In the genomic region with DNA sequence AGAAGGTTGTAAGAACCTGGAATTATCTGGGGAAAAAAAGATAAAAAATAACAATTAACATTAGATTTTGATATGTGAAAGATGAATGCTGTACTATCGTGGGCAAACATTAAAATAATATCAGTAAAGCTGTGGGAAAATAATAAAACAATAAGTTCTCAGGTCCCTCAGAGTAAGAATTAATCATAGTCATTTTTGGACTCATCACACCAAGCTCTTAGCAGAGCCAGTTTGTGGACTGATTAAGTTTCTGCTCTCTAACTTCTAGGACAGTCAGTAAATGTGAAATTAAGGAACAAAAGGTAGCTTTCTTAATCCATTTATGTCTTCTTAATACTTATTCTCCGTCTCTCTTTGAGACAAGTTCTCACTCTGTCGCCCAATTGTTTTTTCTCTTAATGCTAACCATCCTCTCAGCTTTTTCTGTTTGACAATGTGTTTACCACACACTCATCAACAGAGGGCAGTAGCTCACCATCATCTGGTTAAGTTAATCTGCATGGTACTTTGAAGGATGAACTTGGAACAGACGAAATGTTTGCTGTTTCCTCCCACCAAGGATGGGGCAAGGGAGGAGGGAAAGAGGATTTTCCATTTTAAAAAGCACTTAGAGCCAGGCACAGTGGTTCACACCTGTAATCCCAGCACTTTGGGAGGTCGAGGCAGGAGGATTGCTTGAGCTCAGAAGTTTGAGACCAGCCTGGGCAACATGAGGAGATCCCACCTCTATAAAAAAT, we compare ENCODE assay signal across 1 cellular context.
TF ChIP-seq lines count a peak whose summit lies in the region.

No MANE protein-coding gene starts in this region.

TF ChIP-seq in HepG2, 621 proteins besides CTCF, POLR2A, EP300 and RAD21 (continued from another document and continues in another):
- TF ChIP-seq ATF2 (CRISPR knock-in tag; IDR thresholded peaks at IDR 0.05) (0 out of 2 replicates have a peak, but pooled peaks have one; percentile 31), TRIM24 (CRISPR knock-in tag; IDR thresholded peaks at IDR 0.05) (no peak), KLF6 (CRISPR knock-in tag; IDR thresholded peaks at IDR 0.05) (no peak), FOXC1 (CRISPR knock-in tag; IDR thresholded peaks at IDR 0.05; ENCODE audit: borderline replicate concordance) (no peak), TARDBP (CRISPR knock-in tag; IDR thresholded peaks at IDR 0.05) (0 out of 2 replicates have a peak, but pooled peaks have one; percentile 37), MXI1 (IDR thresholded peaks at IDR 0.05; ENCODE audit: borderline replicate concordance, low read depth, low read length) (0 out of 3 replicates have a peak, but pooled peaks have one; percentile 33), PPARG (CRISPR knock-in tag; conservative IDR thresholded peaks at IDR 0.05) (0 out of 2 replicates have a peak, but pooled peaks have one; percentile 41), ZNF432 (CRISPR knock-in tag; IDR thresholded peaks at IDR 0.05; ENCODE audit: borderline replicate concordance) (no peak), ZKSCAN8 (CRISPR knock-in tag; IDR thresholded peaks at IDR 0.05; ENCODE audit: borderline replicate concordance) (no peak), REPIN1 (CRISPR knock-in tag; IDR thresholded peaks at IDR 0.05; ENCODE audit: borderline replicate concordance, low read depth) (0 out of 2 replicates have a peak, but pooled peaks have one; percentile 19), KDM3A (CRISPR knock-in tag; IDR thresholded peaks at IDR 0.05; ENCODE audit: low read depth) (peak; percentile 54; the same call in 1 of the 2 replicates), MXD4 (CRISPR knock-in tag; IDR thresholded peaks at IDR 0.05) (no peak), IKZF1 (IDR thresholded peaks at IDR 0.05) (no peak), LCORL (IDR thresholded peaks at IDR 0.05) (no peak), LCORL (CRISPR knock-in tag; IDR thresholded peaks at IDR 0.05) (peak; percentile 70), ZNF792 (CRISPR knock-in tag; IDR thresholded peaks at IDR 0.05) (0 out of 2 replicates have a peak, but pooled peaks have one; percentile 43), HDAC2 (CRISPR knock-in tag; IDR thresholded peaks at IDR 0.05) (0 out of 2 replicates have a peak, but pooled peaks have one; percentile 23), SMC3 (IDR thresholded peaks at IDR 0.05; ENCODE audit: low read length) (peak; percentile 82), GATAD1 (CRISPR knock-in tag; IDR thresholded peaks at IDR 0.05) (peak; percentile 61; the same call in 1 of the 2 replicates), ZSCAN31 (CRISPR knock-in tag; IDR thresholded peaks at IDR 0.05; ENCODE audit: low read depth) (no peak; the same call in 1 of the 2 replicates), SP5 (CRISPR knock-in tag; IDR thresholded peaks at IDR 0.05; ENCODE audit: borderline replicate concordance, low read depth) (peak; percentile 47; the same call in 1 of the 2 replicates), BCLAF1 (IDR thresholded peaks at IDR 0.05) (no peak), ZNF331 (CRISPR knock-in tag; IDR thresholded peaks at IDR 0.05) (peak; percentile 52; the same call in 1 of the 2 replicates), ZNF468 (CRISPR knock-in tag; IDR thresholded peaks at IDR 0.05) (no peak), SAP130 (CRISPR knock-in tag; IDR thresholded peaks at IDR 0.05; ENCODE audit: low read depth) (peak; percentile 75), ZNF263 (CRISPR knock-in tag; IDR thresholded peaks at IDR 0.05) (no peak), ZNF646 (CRISPR knock-in tag; IDR thresholded peaks at IDR 0.05) (no peak), PRPF4 (IDR thresholded peaks at IDR 0.05; ENCODE audit: low read depth, low read length, poor library complexity, severe bottlenecking) (no peak), NONO (IDR thresholded peaks at IDR 0.05) (no peak), NONO (CRISPR knock-in tag; conservative IDR thresholded peaks at IDR 0.05) (peak; percentile 26; the same call in 1 of the 2 replicates), ZNF121 (CRISPR knock-in tag; IDR thresholded peaks at IDR 0.05) (peak; percentile 87), KDM5B (CRISPR knock-in tag; IDR thresholded peaks at IDR 0.05; ENCODE audit: borderline replicate concordance) (no peak)
- TF ChIP-seq, protein P1, sequence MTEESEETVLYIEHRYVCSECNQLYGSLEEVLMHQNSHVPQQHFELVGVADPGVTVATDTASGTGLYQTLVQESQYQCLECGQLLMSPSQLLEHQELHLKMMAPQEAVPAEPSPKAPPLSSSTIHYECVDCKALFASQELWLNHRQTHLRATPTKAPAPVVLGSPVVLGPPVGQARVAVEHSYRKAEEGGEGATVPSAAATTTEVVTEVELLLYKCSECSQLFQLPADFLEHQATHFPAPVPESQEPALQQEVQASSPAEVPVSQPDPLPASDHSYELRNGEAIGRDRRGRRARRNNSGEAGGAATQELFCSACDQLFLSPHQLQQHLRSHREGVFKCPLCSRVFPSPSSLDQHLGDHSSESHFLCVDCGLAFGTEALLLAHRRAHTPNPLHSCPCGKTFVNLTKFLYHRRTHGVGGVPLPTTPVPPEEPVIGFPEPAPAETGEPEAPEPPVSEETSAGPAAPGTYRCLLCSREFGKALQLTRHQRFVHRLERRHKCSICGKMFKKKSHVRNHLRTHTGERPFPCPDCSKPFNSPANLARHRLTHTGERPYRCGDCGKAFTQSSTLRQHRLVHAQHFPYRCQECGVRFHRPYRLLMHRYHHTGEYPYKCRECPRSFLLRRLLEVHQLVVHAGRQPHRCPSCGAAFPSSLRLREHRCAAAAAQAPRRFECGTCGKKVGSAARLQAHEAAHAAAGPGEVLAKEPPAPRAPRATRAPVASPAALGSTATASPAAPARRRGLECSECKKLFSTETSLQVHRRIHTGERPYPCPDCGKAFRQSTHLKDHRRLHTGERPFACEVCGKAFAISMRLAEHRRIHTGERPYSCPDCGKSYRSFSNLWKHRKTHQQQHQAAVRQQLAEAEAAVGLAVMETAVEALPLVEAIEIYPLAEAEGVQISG (CRISPR knock-in tag; IDR thresholded peaks at IDR 0.05) = no peak
- TF ChIP-seq, protein P2, sequence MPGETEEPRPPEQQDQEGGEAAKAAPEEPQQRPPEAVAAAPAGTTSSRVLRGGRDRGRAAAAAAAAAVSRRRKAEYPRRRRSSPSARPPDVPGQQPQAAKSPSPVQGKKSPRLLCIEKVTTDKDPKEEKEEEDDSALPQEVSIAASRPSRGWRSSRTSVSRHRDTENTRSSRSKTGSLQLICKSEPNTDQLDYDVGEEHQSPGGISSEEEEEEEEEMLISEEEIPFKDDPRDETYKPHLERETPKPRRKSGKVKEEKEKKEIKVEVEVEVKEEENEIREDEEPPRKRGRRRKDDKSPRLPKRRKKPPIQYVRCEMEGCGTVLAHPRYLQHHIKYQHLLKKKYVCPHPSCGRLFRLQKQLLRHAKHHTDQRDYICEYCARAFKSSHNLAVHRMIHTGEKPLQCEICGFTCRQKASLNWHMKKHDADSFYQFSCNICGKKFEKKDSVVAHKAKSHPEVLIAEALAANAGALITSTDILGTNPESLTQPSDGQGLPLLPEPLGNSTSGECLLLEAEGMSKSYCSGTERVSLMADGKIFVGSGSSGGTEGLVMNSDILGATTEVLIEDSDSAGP (CRISPR knock-in tag; IDR thresholded peaks at IDR 0.05; ENCODE audit: borderline replicate concordance) = no peak; the same call in 1 of the 2 replicates
- TF ChIP-seq, protein P3, sequence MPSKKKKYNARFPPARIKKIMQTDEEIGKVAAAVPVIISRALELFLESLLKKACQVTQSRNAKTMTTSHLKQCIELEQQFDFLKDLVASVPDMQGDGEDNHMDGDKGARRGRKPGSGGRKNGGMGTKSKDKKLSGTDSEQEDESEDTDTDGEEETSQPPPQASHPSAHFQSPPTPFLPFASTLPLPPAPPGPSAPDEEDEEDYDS (CRISPR knock-in tag; IDR thresholded peaks at IDR 0.05) = 0 out of 2 replicates have a peak, but pooled peaks have one; percentile 24
- TF ChIP-seq, protein P4, sequence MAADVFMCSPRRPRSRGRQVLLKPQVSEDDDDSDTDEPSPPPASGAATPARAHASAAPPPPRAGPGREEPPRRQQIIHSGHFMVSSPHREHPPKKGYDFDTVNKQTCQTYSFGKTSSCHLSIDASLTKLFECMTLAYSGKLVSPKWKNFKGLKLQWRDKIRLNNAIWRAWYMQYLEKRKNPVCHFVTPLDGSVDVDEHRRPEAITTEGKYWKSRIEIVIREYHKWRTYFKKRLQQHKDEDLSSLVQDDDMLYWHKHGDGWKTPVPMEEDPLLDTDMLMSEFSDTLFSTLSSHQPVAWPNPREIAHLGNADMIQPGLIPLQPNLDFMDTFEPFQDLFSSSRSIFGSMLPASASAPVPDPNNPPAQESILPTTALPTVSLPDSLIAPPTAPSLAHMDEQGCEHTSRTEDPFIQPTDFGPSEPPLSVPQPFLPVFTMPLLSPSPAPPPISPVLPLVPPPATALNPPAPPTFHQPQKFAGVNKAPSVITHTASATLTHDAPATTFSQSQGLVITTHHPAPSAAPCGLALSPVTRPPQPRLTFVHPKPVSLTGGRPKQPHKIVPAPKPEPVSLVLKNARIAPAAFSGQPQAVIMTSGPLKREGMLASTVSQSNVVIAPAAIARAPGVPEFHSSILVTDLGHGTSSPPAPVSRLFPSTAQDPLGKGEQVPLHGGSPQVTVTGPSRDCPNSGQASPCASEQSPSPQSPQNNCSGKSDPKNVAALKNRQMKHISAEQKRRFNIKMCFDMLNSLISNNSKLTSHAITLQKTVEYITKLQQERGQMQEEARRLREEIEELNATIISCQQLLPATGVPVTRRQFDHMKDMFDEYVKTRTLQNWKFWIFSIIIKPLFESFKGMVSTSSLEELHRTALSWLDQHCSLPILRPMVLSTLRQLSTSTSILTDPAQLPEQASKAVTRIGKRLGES (CRISPR knock-in tag; IDR thresholded peaks at IDR 0.05; ENCODE audit: borderline replicate concordance) = no peak
